Comparison of ENCODE assay signal across 16 cellular contexts in genomic region chr6:23418095-23418494, GRCh38.
A peak's percentile ranks its signal among the peaks of the same experiment; 100 is the strongest.
DNase-seq lines count a peak whose midpoint lies in the region; ATAC-seq, FAIRE-seq and TF ChIP-seq lines count a peak whose summit lies in the region.
"Had no signal": no experiment of that assay in that cellular context is flagged by ENCODE, and none has a peak within 500 bp of the region (broad histone marks: within the 10 kb centered on the region; RNA-seq: fewer than 3 reads in every experiment).

No MANE protein-coding gene starts in this region.

- H4K91ac ChIP-seq in H1 (replicated peaks; ENCODE audit: insufficient read length, low read length) = no peak overlapping the region
- no peak overlapping the region for H4K91ac ChIP-seq in mesenchymal stem cell (ENCODE audit: low read length)

- H2BK5ac ChIP-seq in H1 (ENCODE audit: low read depth, low read length) = no peak overlapping the region
- no peak overlapping the region for H2BK5ac ChIP-seq in mesenchymal stem cell (ENCODE audit: low read depth, low read length, poor library complexity, severe bottlenecking)

- TF ChIP-seq POLR2A in H1 (IDR thresholded peaks at IDR 0.05; ENCODE audit: control extremely low read depth in 1 of 2, low read depth in 2 of 2, low read length in 2 of 2) (no peak), ovary (IDR thresholded peaks at IDR 0.05) (no peak)

- H3K27ac Mint-ChIP-seq in effector memory CD8-positive, alpha-beta T cell = no peak overlapping the region
- H3K27ac Mint-ChIP-seq: CD14-positive monocyte; CD4-positive, alpha-beta memory T cell; GM23338 had no signal

- no peaks in the 10 kb centered on the region for H3K36me3 ChIP-seq in right atrium auricular region
- no peaks in the 10 kb centered on the region for H3K36me3 ChIP-seq in H1 (ENCODE audit: control insufficient read depth in 2 of 4, insufficient read depth in 4 of 4, low read length in 3 of 4)
- H3K36me3 ChIP-seq in mesenchymal stem cell (ENCODE audit: control insufficient read depth in 1 of 2, insufficient read depth in 2 of 2, low read depth in 1 of 2, low read length in 2 of 2) = no peaks in the 10 kb centered on the region
- H3K36me3 ChIP-seq in ovary = no peaks in the 10 kb centered on the region
- H3K36me3 ChIP-seq: BLaER1 had no signal

- CTCF ChIA-PET in H1 (lab: Charles Lee; ENCODE audit: partially characterized antibody) = no interaction called here

- no peaks in the 10 kb centered on the region for H3K9me3 ChIP-seq in right atrium auricular region
- peaks cover 0 to 2% of the 10 kb centered on the region in 2 experiments; a peak in 1 of 4 replicates for H3K9me3 ChIP-seq in H1 (ENCODE audit: insufficient read depth in 2 of 2, low read depth in 1 of 2, low read length in 1 of 2)
- H3K9me3 ChIP-seq in mesenchymal stem cell (ENCODE audit: control insufficient read depth, low read length) = no peaks in the 10 kb centered on the region
- H3K9me3 ChIP-seq in ovary = no peaks in the 10 kb centered on the region

- no peak overlapping the region for H3K4ac ChIP-seq in H1 (replicated peaks; ENCODE audit: insufficient read length, low read depth, low read length)
- H3K4ac ChIP-seq in mesenchymal stem cell (ENCODE audit: low read depth in 1 of 2, low read length in 2 of 2) = no peak overlapping the region

- H2AK5ac ChIP-seq in H1 (ENCODE audit: low read depth, low read length) (no peak overlapping the region), mesenchymal stem cell (ENCODE audit: low read length, severe bottlenecking) (no peak overlapping the region)

- peak; percentile 40 for DNase-seq in Right ventricle myocardium superior
- DNase-seq in right atrium auricular region (ENCODE audit: low spot score) = no peak
- no peak for DNase-seq in H1 (ENCODE audit: low read depth in 1 of 2, low spot score in 2 of 2)
- DNase-seq in mesenchymal stem cell = no peak
- DNase-seq in ovary = no peak
- DNase-seq in effector memory CD8-positive, alpha-beta T cell = no peak
- DNase-seq in activated CD4-positive, alpha-beta T cell treated with anti-CD3 and anti-CD28 coated beads for 48 hours = no peak
- DNase-seq: 8988T; CD4-positive, alpha-beta memory T cell; DMS79 treated with DMSO at 0.1 percent for 48 hours; GF-D8; H7 had no signal

- no peaks in the 10 kb centered on the region for H3K27me3 ChIP-seq in right atrium auricular region
- H3K27me3 ChIP-seq in H1 (replicated peaks in 1 of 4; ENCODE audit: control insufficient read depth in 3 of 4, extremely low read depth in 1 of 4, insufficient read depth in 3 of 4, low read length in 3 of 4) = no peaks in the 10 kb centered on the region
- H3K27me3 ChIP-seq in mesenchymal stem cell (ENCODE audit: control insufficient read depth in 1 of 2, insufficient read depth in 1 of 2, low read length in 2 of 2) = no peaks in the 10 kb centered on the region
- no peaks in the 10 kb centered on the region for H3K27me3 ChIP-seq in ovary
- H3K27me3 ChIP-seq: BLaER1 had no signal

- H3K36me3 Mint-ChIP-seq in effector memory CD8-positive, alpha-beta T cell (ENCODE audit: insufficient read depth) = no peaks in the 10 kb centered on the region
- H3K36me3 Mint-ChIP-seq: CD14-positive monocyte; CD4-positive, alpha-beta memory T cell had no signal

- H3K4me3 ChIP-seq in right atrium auricular region (no peak overlapping the region), H1 (ENCODE audit: extremely low read depth in 1 of 4, insufficient read depth in 2 of 4, low read depth in 3 of 4, low read length in 4 of 4) (no peak overlapping the region), mesenchymal stem cell (ENCODE audit: insufficient read depth in 1 of 2, low read depth in 1 of 2, low read length in 2 of 2) (no peak overlapping the region), ovary (no peak overlapping the region)
- H3K4me3 ChIP-seq: BLaER1, GM23338 had no signal

- ATAC-seq in Right ventricle myocardium superior (ENCODE audit: poor library complexity) = peak; percentile 73
- no peak for ATAC-seq in effector memory CD8-positive, alpha-beta T cell (replicated peaks)
- ATAC-seq: GM23338 had no signal

- intact Hi-C loops in Right ventricle myocardium superior (cut with DNase I) = no loop called here
- intact Hi-C loops in ovary (cut with DNase I) = no loop called here

- FAIRE-seq in H1 (lab: Jason Lieb, UNC) = no peak
- FAIRE-seq: HTR-8/SVneo had no signal

- H3K27ac ChIP-seq in right atrium auricular region = no peak overlapping the region
- H3K27ac ChIP-seq in H1 (ENCODE audit: low read depth, low read length) = no peak overlapping the region
- H3K27ac ChIP-seq in mesenchymal stem cell (ENCODE audit: low read length, poor library complexity, severe bottlenecking) = no peak overlapping the region
- no peak overlapping the region for H3K27ac ChIP-seq in ovary
- H3K27ac ChIP-seq: BLaER1 had no signal

- no peak overlapping the region for H3K4me3 Mint-ChIP-seq in effector memory CD8-positive, alpha-beta T cell
- H3K4me3 Mint-ChIP-seq: CD14-positive monocyte; CD4-positive, alpha-beta memory T cell; GM23338 had no signal

- no peaks in the 10 kb centered on the region for H3K79me1 ChIP-seq in H1 (ENCODE audit: low read depth, low read length)
- no peaks in the 10 kb centered on the region for H3K79me1 ChIP-seq in mesenchymal stem cell (replicated peaks; ENCODE audit: low read length, poor library complexity, severe bottlenecking)

- TF ChIP-seq EP300 in H1 (IDR thresholded peaks at IDR 0.05; ENCODE audit: borderline replicate concordance in 1 of 2, low read depth in 2 of 2, low read length in 2 of 2) (no peak), ovary (IDR thresholded peaks at IDR 0.05) (no peak)

- TF ChIP-seq CTCF in right atrium auricular region (IDR thresholded peaks at IDR 0.05) (no peak), H1 (IDR thresholded peaks at IDR 0.05; ENCODE audit: control extremely low read depth in 1 of 3, insufficient read depth in 1 of 3, low read depth in 1 of 3, low read length in 3 of 3) (no peak), ovary (IDR thresholded peaks at IDR 0.05) (no peak)

- H4K5ac ChIP-seq in H1 (ENCODE audit: insufficient read length, low read depth, low read length) = no peak overlapping the region

- H4K8ac ChIP-seq in H1 (ENCODE audit: extremely low read depth, insufficient read depth, low read length) (no peak overlapping the region), mesenchymal stem cell (ENCODE audit: low read length) (peak overlapping the region; percentile 24)

- peaks cover 6 to 11% of the 10 kb centered on the region in 2 donors for H3K9me3 Mint-ChIP-seq in effector memory CD8-positive, alpha-beta T cell
- H3K9me3 Mint-ChIP-seq: GM23338 had no signal

- H3K56ac ChIP-seq in H1 (replicated peaks; ENCODE audit: insufficient read length, low read depth, low read length) = no peak overlapping the region

- POLR2A ChIA-PET in H1 (lab: Charles Lee; ENCODE audit: partially characterized antibody) = no interaction called here

- H3K23me2 ChIP-seq in H1 (ENCODE audit: low read depth, low read length) = no peaks in the 10 kb centered on the region

- WGBS in H1 (ENCODE audit: extremely low coverage in 1 of 2, insufficient coverage in 1 of 2, insufficient read length in 1 of 2, insufficient replicate concordance in 2 of 2, low coverage in 1 of 2, low lambda C conversion rate in 2 of 2, missing lambda C conversion rate in 1 of 2), 2 experiments = 100% methylated on average over 3 of the region's 3 CpGs; no CpG with 5 or more reads in 1 of the 2 experiments
- WGBS in mesenchymal stem cell = 73% methylated on average over 2 of the region's 3 CpGs
- 68 to 72% (median 69%) methylated on average over 3 of the region's 3 CpGs for WGBS in ovary, 3 donors

- no peaks in the 10 kb centered on the region for H4K20me1 ChIP-seq in H1 (replicated peaks in 1 of 2; ENCODE audit: control insufficient read depth in 1 of 2, insufficient read depth in 2 of 2, low read length in 2 of 2)
- H4K20me1 ChIP-seq: BLaER1 had no signal

- no peaks in the 10 kb centered on the region for H3K27me3 Mint-ChIP-seq in effector memory CD8-positive, alpha-beta T cell
- H3K27me3 Mint-ChIP-seq: CD4-positive, alpha-beta memory T cell had no signal

- H2BK15ac ChIP-seq in H1 (ENCODE audit: low read length) = no peak overlapping the region
- H2BK15ac ChIP-seq in mesenchymal stem cell (ENCODE audit: low read depth, poor library complexity, severe bottlenecking) = no peak overlapping the region

- TF ChIP-seq RAD21 in H1 (IDR thresholded peaks at IDR 0.05 in 1 of 2, conservative IDR thresholded peaks at IDR 0.05 in 1 of 2; ENCODE audit: low read depth in 2 of 2, low read length in 2 of 2) = no peak

- H3K9ac ChIP-seq in H1 (replicated peaks in 1 of 4; ENCODE audit: extremely low read depth in 1 of 4, low read depth in 3 of 4, low read length in 3 of 4) = no peak overlapping the region
- no peak overlapping the region for H3K9ac ChIP-seq in mesenchymal stem cell (ENCODE audit: low read length)
- H3K9ac ChIP-seq: BLaER1 had no signal

- H3K4me1 ChIP-seq in right atrium auricular region = peaks cover 0 to 9% of the 10 kb centered on the region in 2 donors
- no peaks in the 10 kb centered on the region for H3K4me1 ChIP-seq in H1 (replicated peaks in 1 of 4; ENCODE audit: control insufficient read depth in 3 of 4, insufficient read depth in 4 of 4, low read length in 3 of 4)
- no peaks in the 10 kb centered on the region for H3K4me1 ChIP-seq in mesenchymal stem cell (ENCODE audit: control insufficient read depth, insufficient read depth, low read depth, low read length)
- H3K4me1 ChIP-seq in ovary (ENCODE audit: insufficient read depth) = peaks cover 2% of the 10 kb centered on the region

- H2AFZ ChIP-seq in H1 (ENCODE audit: low read length) (0 out of 2 replicates have a peak overlapping the region, but pooled peaks have one; percentile 15), mesenchymal stem cell (ENCODE audit: low read depth, low read length) (no peak overlapping the region)
- H2AFZ ChIP-seq: GM23338 had no signal

- no peak overlapping the region for H2BK20ac ChIP-seq in H1 (ENCODE audit: low read length)

- H3K14ac ChIP-seq in H1 (ENCODE audit: insufficient read length) = no peak overlapping the region
- no peak overlapping the region for H3K14ac ChIP-seq in mesenchymal stem cell (ENCODE audit: low read length in 2 of 2)

- H2BK12ac ChIP-seq in H1 (ENCODE audit: low read depth, low read length) = no peak overlapping the region
- no peak overlapping the region for H2BK12ac ChIP-seq in mesenchymal stem cell (ENCODE audit: low read length in 2 of 2)

- H3K23ac ChIP-seq in H1 (ENCODE audit: insufficient read length) (peak overlapping the region; percentile 92), mesenchymal stem cell (ENCODE audit: low read length in 2 of 2) (no peak overlapping the region)

- H3K4me1 Mint-ChIP-seq in effector memory CD8-positive, alpha-beta T cell (ENCODE audit: low read depth in 2 of 2) = no peaks in the 10 kb centered on the region
- H3K4me1 Mint-ChIP-seq: CD14-positive monocyte; CD4-positive, alpha-beta memory T cell had no signal

- no peak overlapping the region for H3K4me2 ChIP-seq in H1 (ENCODE audit: insufficient read depth in 1 of 2, low read depth in 2 of 2, low read length in 2 of 2)
- H3K4me2 ChIP-seq in mesenchymal stem cell (ENCODE audit: low read length, poor library complexity, severe bottlenecking) = no peak overlapping the region
- H3K4me2 ChIP-seq: BLaER1, GM23338 had no signal

- no peaks in the 10 kb centered on the region for H3K79me2 ChIP-seq in H1 (ENCODE audit: control insufficient read depth in 1 of 2, insufficient read depth in 2 of 2, low read length in 2 of 2)

- H3K18ac ChIP-seq in H1 (ENCODE audit: extremely low read depth, low read length) = no peak overlapping the region
- no peak overlapping the region for H3K18ac ChIP-seq in mesenchymal stem cell (ENCODE audit: low read depth in 1 of 2, low read length in 2 of 2)

- H2BK120ac ChIP-seq in H1 (replicated peaks; ENCODE audit: low read depth, low read length) = no peak overlapping the region
- no peak overlapping the region for H2BK120ac ChIP-seq in mesenchymal stem cell (ENCODE audit: low read depth, low read length)
